ENCODE assay signal across 9 cellular contexts in genomic region chr2:241859017-241859435, GRCh38. TPM values are rescaled to one million over a fixed set of nuclear protein-coding genes. Genes with fewer than 3 reads are reported as not detected.
DNase-seq lines count a peak whose midpoint lies in the region; ATAC-seq and TF ChIP-seq lines count a peak whose summit lies in the region.
"Had no signal": no experiment of that assay in that cellular context is flagged by ENCODE, and none has a peak within 500 bp of the region (broad histone marks: within the 10 kb centered on the region; RNA-seq: fewer than 3 reads in every experiment).

No MANE protein-coding gene starts in this region.

- no peaks in the 10 kb centered on the region for H3K9me3 ChIP-seq in BLaER1
- H3K9me3 ChIP-seq in OCI-LY7 (ENCODE audit: low read length), result peaks cover under 1% of the 10 kb centered on the region; the same call in 1 of the 2 replicates
- H3K9me3 ChIP-seq in lower lobe of right lung, result no peaks in the 10 kb centered on the region

- H3K9ac ChIP-seq in BLaER1, result peak overlapping the region; percentile 80

- H3K27me3 ChIP-seq in BLaER1, result peaks cover 8% of the 10 kb centered on the region
- peaks cover 35% of the 10 kb centered on the region for H3K27me3 ChIP-seq in lower lobe of right lung (ENCODE audit: low read depth)

- peak overlapping the region; percentile 8; the same call in 1 of the 2 replicates for H2AFZ ChIP-seq in OCI-LY7 (ENCODE audit: low read length)

- intact Hi-C loops in OCI-LY7 (cut with micrococcal nuclease; ENCODE audit: unreplicated experiment) (no loop called here), lower lobe of right lung (cut with DNase I) (no loop called here)

- H3K9me2 ChIP-seq in OCI-LY7 (ENCODE audit: insufficient read depth, low read length), result no peaks in the 10 kb centered on the region

- DNase-seq in OCI-LY7 (ENCODE audit: low spot score), result no peak
- no peak for DNase-seq in lower lobe of right lung
- DNase-seq in AML-193 (lab: John Stamatoyannopoulos, UW), result no peak
- no peak for DNase-seq in DMS 273 treated with DMSO at 0.1 percent for 48 hours (lab: John Stamatoyannopoulos, UW)
- DNase-seq in UCSD-AML1 (lab: John Stamatoyannopoulos, UW; ENCODE audit: unreplicated experiment), result no peak
- no peak for DNase-seq in activated CD4-positive, alpha-beta T cell treated with anti-CD3 and anti-CD28 coated beads, Interleukin-2, amount 50 U/mL, for 1 hour

- POLR2A ChIA-PET in OCI-LY7 (lab: Charles Lee), result no interaction called here

- peak overlapping the region; percentile 97 for H3K27ac ChIP-seq in BLaER1
- H3K27ac ChIP-seq in OCI-LY7 (ENCODE audit: low read depth, low read length, poor library complexity, severe bottlenecking), result no peak overlapping the region
- H3K27ac ChIP-seq in lower lobe of right lung, result peak overlapping the region; percentile 80

- CTCF ChIA-PET in OCI-LY7 (lab: Charles Lee; ENCODE audit: unreplicated experiment), result no interaction called here

- ATAC-seq in GM19395 (IDR thresholded peaks at IDR 0.05; ENCODE audit: unreplicated experiment), result peak; percentile 25
- no peak for ATAC-seq in lower lobe of right lung

- H3K4me3 ChIP-seq in BLaER1 (peak overlapping the region; percentile 69), OCI-LY7 (ENCODE audit: low read depth, low read length, poor library complexity, severe bottlenecking) (no peak overlapping the region), lower lobe of right lung (peak overlapping the region; percentile 39)
- H3K4me3 ChIP-seq: lung had no signal

- no peaks in the 10 kb centered on the region for H3K79me2 ChIP-seq in OCI-LY7 (ENCODE audit: insufficient read depth, low read depth, low read length)

- H3K36me3 ChIP-seq in BLaER1 (no peaks in the 10 kb centered on the region), OCI-LY7 (ENCODE audit: insufficient read depth, low read length) (no peaks in the 10 kb centered on the region), lower lobe of right lung (no peaks in the 10 kb centered on the region)

- H3K4me1 ChIP-seq in BLaER1 (peaks cover 95% of the 10 kb centered on the region), OCI-LY7 (ENCODE audit: insufficient read depth, low read length, poor library complexity, severe bottlenecking) (peaks cover 14% of the 10 kb centered on the region), lower lobe of right lung (peaks cover 20% of the 10 kb centered on the region)

- H3K4me2 ChIP-seq in BLaER1, result peak overlapping the region; percentile 100
- peak overlapping the region; percentile 57; the same call in 1 of the 2 replicates for H3K4me2 ChIP-seq in OCI-LY7 (ENCODE audit: low read length)

- H4K20me1 ChIP-seq in BLaER1 (no peaks in the 10 kb centered on the region), OCI-LY7 (ENCODE audit: insufficient read depth, low read length) (no peaks in the 10 kb centered on the region)

- TF ChIP-seq CTCF in OCI-LY7 (conservative IDR thresholded peaks at IDR 0.05; ENCODE audit: low read length) (no peak), lower lobe of right lung (IDR thresholded peaks at IDR 0.05) (no peak)

- BruUV-seq in OCI-LY7 (replicated peaks; lab: Mats Ljungman, UMichigan), result no TSS peak

RNA-seq across cellular contexts. Expression of gene PDCD1, which starts 0.3 kb away (rescaled TPM):
- total RNA-seq in OCI-LY7 (2014; rRNA removed; shearing (Covaris generic)), result not detected in 2 replicates
- total RNA-seq in OCI-LY7 (2022) (not detected in 2 replicates), lower lobe of right lung (1.4 TPM)

RNA-seq across cellular contexts. Expression of gene RTP5, which starts 10.5 kb away (rescaled TPM):
- total RNA-seq in OCI-LY7 (2014; rRNA removed; shearing (Covaris generic)), result not detected in 2 replicates
- total RNA-seq in OCI-LY7 (2022) (not detected in 2 replicates), lower lobe of right lung (not detected)

RNA-seq across cellular contexts. Expression of gene NEU4, which starts 50.0 kb away (rescaled TPM):
- not detected in 2 replicates for total RNA-seq in OCI-LY7 (2014; rRNA removed; shearing (Covaris generic))
- total RNA-seq in OCI-LY7 (2022), result 0.50 and 0.84 TPM in 2 replicates
- total RNA-seq in lower lobe of right lung, result not detected
